25 cellular contexts compared by ENCODE assay signal in the genomic region with DNA sequence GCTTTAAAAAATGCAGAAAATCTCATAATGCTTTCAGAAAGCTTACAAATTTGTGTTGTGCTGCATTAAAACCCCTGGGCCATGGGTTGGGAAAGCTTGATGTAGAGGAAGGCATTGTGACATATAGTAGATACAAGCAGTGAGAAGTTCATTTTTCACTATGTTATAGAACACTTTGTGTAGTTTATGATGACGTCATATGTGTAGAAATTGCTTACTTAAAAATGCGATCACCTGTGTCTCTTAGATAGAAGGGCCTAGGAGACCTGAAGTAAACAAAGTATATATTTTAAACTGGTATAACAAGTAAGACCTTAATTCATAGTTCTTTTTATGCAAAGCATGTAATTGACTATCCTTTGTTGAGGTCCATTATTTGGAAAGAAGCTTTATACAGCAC.
DNase-seq lines count a peak whose midpoint lies in the region; ATAC-seq, FAIRE-seq and TF ChIP-seq lines count a peak whose summit lies in the region.
"Had no signal": no experiment of that assay in that cellular context is flagged by ENCODE, and none has a peak within 500 bp of the region (broad histone marks: within the 10 kb centered on the region; RNA-seq: fewer than 3 reads in every experiment).

No MANE protein-coding gene starts in this region.

- in situ Hi-C loops in K562 (cut with MboI), result no loop called here

- no peaks in the 10 kb centered on the region for H4K20me1 ChIP-seq in K562 (replicated peaks; ENCODE audit: control insufficient read depth, insufficient read depth, low read length)

- no peaks in the 10 kb centered on the region for H3K9me3 Mint-ChIP-seq in CD4-positive, alpha-beta T cell
- H3K9me3 Mint-ChIP-seq in nephron, result no peaks in the 10 kb centered on the region
- H3K9me3 Mint-ChIP-seq: CD14-positive monocyte, H9, HFFc6 had no signal

- POLR2A ChIA-PET in CD4-positive, alpha-beta T cell (lab: Charles Lee), result no interaction called here
- POLR2A ChIA-PET in K562 (lab: Yijun Ruan, JAX), result interaction anchor here (0.9 kb wide), 1 partner anchor 10 kb away, joined by 4 read pairs; no protein-coding TSS in a partner anchor

- no peaks in the 10 kb centered on the region; a peak in 1 of 5 replicates for H3K4me1 ChIP-seq in K562 (replicated peaks in 1 of 2; ENCODE audit: control insufficient read depth in 2 of 2, insufficient read depth in 2 of 2, low read length in 2 of 2)
- H3K4me1 ChIP-seq: BE2C had no signal

- H3K27ac ChIP-seq in CD4-positive, alpha-beta T cell (ENCODE audit: low read depth, low read length), result no peak overlapping the region
- no peak overlapping the region for H3K27ac ChIP-seq in K562 (ENCODE audit: extremely low read depth, low read depth, low read length)

- no peak overlapping the region for H3K9ac ChIP-seq in K562 (ENCODE audit: insufficient read depth in 1 of 2, low read depth in 2 of 2, low read length in 2 of 2)

- no peak overlapping the region for H3K4me2 ChIP-seq in K562 (ENCODE audit: insufficient read depth, low read length)

- no peaks in the 10 kb centered on the region for H3K36me3 ChIP-seq in K562 (ENCODE audit: control insufficient read depth, insufficient read depth, low read length)
- H3K36me3 ChIP-seq: BE2C had no signal

- H3K27ac Mint-ChIP-seq in CD4-positive, alpha-beta T cell, result peak overlapping the region; percentile 34
- peak overlapping the region; percentile 49 to 94 (median 78) for H3K27ac Mint-ChIP-seq in nephron
- H3K27ac Mint-ChIP-seq: CD14-positive monocyte, H9, HFFc6 had no signal

- H3K27me3 Mint-ChIP-seq in CD4-positive, alpha-beta T cell, result no peaks in the 10 kb centered on the region
- no peaks in the 10 kb centered on the region for H3K27me3 Mint-ChIP-seq in nephron (ENCODE audit: low read depth)

- FAIRE-seq in K562 (lab: Jason Lieb, UNC), result no peak
- FAIRE-seq: GM12892 had no signal

- TF ChIP-seq POLR2A in K562 (conservative IDR thresholded peaks at IDR 0.05), result no peak

- H2AFZ ChIP-seq in K562 (ENCODE audit: low read depth, low read length), result no peak overlapping the region

- intact Hi-C loops in CD4-positive, alpha-beta T cell (cut with DNase I, micrococcal nuclease), result no loop called here
- intact Hi-C loops in K562 (cut with micrococcal nuclease), result no loop called here

- TF ChIP-seq RAD21 in K562 (CRISPR knock-in tag; conservative IDR thresholded peaks at IDR 0.05 in 1 of 2, IDR thresholded peaks at IDR 0.05 in 1 of 2), result no peak

- H3K79me2 ChIP-seq in K562 (ENCODE audit: control insufficient read depth, insufficient read depth, low read length), result no peaks in the 10 kb centered on the region

- no peak for TF ChIP-seq CTCF in CD4-positive, alpha-beta T cell (IDR thresholded peaks at IDR 0.05)
- TF ChIP-seq CTCF in K562 (IDR thresholded peaks at IDR 0.05 in 2 of 3, conservative IDR thresholded peaks at IDR 0.05 in 1 of 3; ENCODE audit: insufficient read depth in 2 of 3, low read depth in 1 of 3, low read length in 3 of 3), result no peak
- no peak for TF ChIP-seq CTCF in nephron (IDR thresholded peaks at IDR 0.05; ENCODE audit: unreplicated experiment in 3 of 3)

- WGBS in K562 (ENCODE audit: insufficient coverage, low coverage, missing lambda C conversion rate), result 28% methylated on average over 2 of the region's 2 CpGs

- H3K4me3 ChIP-seq in K562, result no peak overlapping the region

- BruUV-seq in K562 (replicated peaks; lab: Mats Ljungman, UMichigan), result no TSS peak

- no peak for ATAC-seq in CD4-positive, alpha-beta T cell (ENCODE audit: poor library complexity)
- no peak for ATAC-seq in K562
- no peak for ATAC-seq in GM19395 (IDR thresholded peaks at IDR 0.05; ENCODE audit: unreplicated experiment)

- H3K4me3 Mint-ChIP-seq in CD4-positive, alpha-beta T cell, result no peak overlapping the region
- H3K4me3 Mint-ChIP-seq in nephron, result no peak overlapping the region
- H3K4me3 Mint-ChIP-seq: CD14-positive monocyte, H9, HFFc6 had no signal

- no peaks in the 10 kb centered on the region for H3K9me1 ChIP-seq in K562 (ENCODE audit: control insufficient read depth, insufficient read depth, low read length)

- CTCF ChIA-PET in CD4-positive, alpha-beta T cell (lab: Charles Lee), result no interaction called here
- CTCF ChIA-PET in K562 (lab: Yijun Ruan, JAX; ENCODE audit: low intra/inter-chr PET ratio), result no interaction called here

- H3K9me3 ChIP-seq in CD4-positive, alpha-beta T cell (ENCODE audit: control insufficient read depth, low read length), result no peaks in the 10 kb centered on the region
- H3K9me3 ChIP-seq in K562 (replicated peaks; ENCODE audit: control insufficient read depth, insufficient read depth, low read depth, low read length), result no peaks in the 10 kb centered on the region
- H3K9me3 ChIP-seq: BE2C had no signal

- DNase-seq in NCI-H510A treated with DMSO at 0.1 percent for 48 hours (lab: John Stamatoyannopoulos, UW) (peak; percentile 82), NCI-H510A (lab: John Stamatoyannopoulos, UW) (no peak), K562 (ENCODE audit: extremely low read depth in 1 of 4, low spot score in 3 of 4) (no peak), HCEC 1CT (no peak), HT-29 (ENCODE audit: low spot score) (no peak)
- DNase-seq in CD4-positive, alpha-beta T cell, result no peak
- DNase-seq: 8988T, ACHN, BE2C, DND-41, H9, HFFc6, Karpas-422, NCI-H1092, NCI-H1417 treated with DMSO at 0.1 percent for 48 hours, NCI-H1694 treated with DMSO at 0.1 percent for 48 hours, NCI-H2081, NCI-H2227 treated with DMSO at 0.1 percent for 48 hours, NCI-H524 treated with DMSO at 0.1 percent for 48 hours, NCI-H774, RPMI8226 had no signal

- peaks cover 79% of the 10 kb centered on the region for H3K4me1 Mint-ChIP-seq in CD4-positive, alpha-beta T cell (ENCODE audit: low read depth)
- peaks cover 50% of the 10 kb centered on the region for H3K4me1 Mint-ChIP-seq in nephron

- H3K27me3 ChIP-seq in CD4-positive, alpha-beta T cell (ENCODE audit: control insufficient read depth, insufficient read depth, low read length), result no peaks in the 10 kb centered on the region
- no peaks in the 10 kb centered on the region for H3K27me3 ChIP-seq in K562 (ENCODE audit: control insufficient read depth in 2 of 2, insufficient read depth in 2 of 2, low read length in 2 of 2)
- H3K27me3 ChIP-seq: BE2C had no signal

- TF ChIP-seq EP300 in K562 (IDR thresholded peaks at IDR 0.05; ENCODE audit: low read length), result no peak

- peaks cover 82% of the 10 kb centered on the region for H3K36me3 Mint-ChIP-seq in CD4-positive, alpha-beta T cell (ENCODE audit: low read depth)
- H3K36me3 Mint-ChIP-seq in nephron (ENCODE audit: low read depth), result no peaks in the 10 kb centered on the region

TF ChIP-seq in K562, 482 proteins besides CTCF, POLR2A, EP300 and RAD21:
- TF ChIP-seq ATF1 (CRISPR knock-in tag; IDR thresholded peaks at IDR 0.05) (no peak), ATF1 (tag; IDR thresholded peaks at IDR 0.05) (peak; percentile 62), JUND (IDR thresholded peaks at IDR 0.05; ENCODE audit: borderline replicate concordance, low read depth, low read length) (0 out of 2 replicates have a peak, but pooled peaks have one; percentile 29), JUND (tag; IDR thresholded peaks at IDR 0.05; ENCODE audit: borderline replicate concordance, low read depth, low read length) (peak; percentile 69; the same call in 1 of the 3 replicates), SMAD2 (IDR thresholded peaks at IDR 0.05; ENCODE audit: low read depth, low read length) (no peak), ATF7 (IDR thresholded peaks at IDR 0.05) (peak; percentile 61; the same call in 1 of the 2 replicates), JUNB (CRISPR knock-in tag; conservative IDR thresholded peaks at IDR 0.05) (peak; percentile 62; the same call in 1 of the 2 replicates)
- TF ChIP-seq, protein P1, sequence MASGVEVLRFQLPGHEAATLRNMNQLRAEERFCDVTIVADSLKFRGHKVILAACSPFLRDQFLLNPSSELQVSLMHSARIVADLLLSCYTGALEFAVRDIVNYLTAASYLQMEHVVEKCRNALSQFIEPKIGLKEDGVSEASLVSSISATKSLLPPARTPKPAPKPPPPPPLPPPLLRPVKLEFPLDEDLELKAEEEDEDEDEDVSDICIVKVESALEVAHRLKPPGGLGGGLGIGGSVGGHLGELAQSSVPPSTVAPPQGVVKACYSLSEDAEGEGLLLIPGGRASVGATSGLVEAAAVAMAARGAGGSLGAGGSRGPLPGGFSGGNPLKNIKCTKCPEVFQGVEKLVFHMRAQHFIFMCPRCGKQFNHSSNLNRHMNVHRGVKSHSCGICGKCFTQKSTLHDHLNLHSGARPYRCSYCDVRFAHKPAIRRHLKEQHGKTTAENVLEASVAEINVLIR (CRISPR knock-in tag; IDR thresholded peaks at IDR 0.05), result no peak
- TF ChIP-seq, protein P2, sequence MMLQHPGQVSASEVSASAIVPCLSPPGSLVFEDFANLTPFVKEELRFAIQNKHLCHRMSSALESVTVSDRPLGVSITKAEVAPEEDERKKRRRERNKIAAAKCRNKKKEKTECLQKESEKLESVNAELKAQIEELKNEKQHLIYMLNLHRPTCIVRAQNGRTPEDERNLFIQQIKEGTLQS (IDR thresholded peaks at IDR 0.05), result peak; percentile 76
- TF ChIP-seq, protein P2 (CRISPR knock-in tag; conservative IDR thresholded peaks at IDR 0.05), result no peak
